Comparison of ENCODE assay signal across 24 cellular contexts in the genomic region with DNA sequence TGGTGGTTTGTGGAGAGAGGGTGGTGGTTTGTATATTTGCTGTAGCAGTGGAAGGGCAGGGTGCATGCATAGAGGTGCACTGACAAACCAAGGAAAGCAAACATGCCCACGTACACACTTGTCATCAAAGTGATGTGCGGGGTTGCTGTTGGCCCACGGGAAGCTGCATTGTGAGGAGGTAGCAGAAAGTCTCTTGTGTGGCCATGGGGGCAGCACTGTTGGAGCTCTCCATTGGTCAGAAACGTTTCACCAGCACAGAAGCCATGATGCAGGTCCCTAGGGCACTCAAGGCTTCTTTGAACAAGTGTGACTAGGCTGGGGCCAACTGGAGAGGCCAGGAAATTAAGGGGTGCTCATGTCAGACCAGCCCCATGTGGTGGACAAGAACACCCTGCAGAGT.
"Had no signal": no experiment of that assay in that cellular context is flagged by ENCODE, and none has a peak within 500 bp of the region (broad histone marks: within the 10 kb centered on the region; RNA-seq: fewer than 3 reads in every experiment).

No MANE protein-coding gene starts in this region.

- H3K36me3 ChIP-seq: colonic mucosa, esophagus squamous epithelium, gastrocnemius medialis, heart right ventricle, left lung, lower lobe of right lung had no signal

- H3K27ac ChIP-seq: colonic mucosa, dorsolateral prefrontal cortex, epithelial cell of prostate, esophagus squamous epithelium, gastrocnemius medialis, heart right ventricle, left lung, lower lobe of right lung had no signal

- H3K27me3 ChIP-seq: colonic mucosa, esophagus squamous epithelium, gastrocnemius medialis, heart right ventricle, left lung had no signal

- DNase-seq: colonic mucosa; dermis blood vessel endothelial cell; dorsolateral prefrontal cortex; effector CD4-positive, alpha-beta T cell; effector memory CD4-positive, alpha-beta T cell; erythroblast; esophagus squamous epithelium; foreskin fibroblast; foreskin melanocyte; gastrocnemius medialis; glutamatergic neuron; head of caudate nucleus; heart right ventricle; hippocampal formation; left cardiac atrium; left lung; left ventricle myocardium superior; lower lobe of right lung; mesenchymal stem cell; midbrain had no signal

- H3K4me1 ChIP-seq: colonic mucosa, esophagus squamous epithelium, gastrocnemius medialis, heart right ventricle, left lung, lower lobe of right lung had no signal

- FAIRE-seq: endometrium, islet of Langerhans, keratinocyte had no signal

- H3K4me3 ChIP-seq: colonic mucosa, dorsolateral prefrontal cortex, esophagus squamous epithelium, gastrocnemius medialis, heart right ventricle, left lung, lower lobe of right lung had no signal

- H3K9me3 ChIP-seq: colonic mucosa, gastrocnemius medialis had no signal
